8 cellular contexts compared by ENCODE assay signal in the genomic region with DNA sequence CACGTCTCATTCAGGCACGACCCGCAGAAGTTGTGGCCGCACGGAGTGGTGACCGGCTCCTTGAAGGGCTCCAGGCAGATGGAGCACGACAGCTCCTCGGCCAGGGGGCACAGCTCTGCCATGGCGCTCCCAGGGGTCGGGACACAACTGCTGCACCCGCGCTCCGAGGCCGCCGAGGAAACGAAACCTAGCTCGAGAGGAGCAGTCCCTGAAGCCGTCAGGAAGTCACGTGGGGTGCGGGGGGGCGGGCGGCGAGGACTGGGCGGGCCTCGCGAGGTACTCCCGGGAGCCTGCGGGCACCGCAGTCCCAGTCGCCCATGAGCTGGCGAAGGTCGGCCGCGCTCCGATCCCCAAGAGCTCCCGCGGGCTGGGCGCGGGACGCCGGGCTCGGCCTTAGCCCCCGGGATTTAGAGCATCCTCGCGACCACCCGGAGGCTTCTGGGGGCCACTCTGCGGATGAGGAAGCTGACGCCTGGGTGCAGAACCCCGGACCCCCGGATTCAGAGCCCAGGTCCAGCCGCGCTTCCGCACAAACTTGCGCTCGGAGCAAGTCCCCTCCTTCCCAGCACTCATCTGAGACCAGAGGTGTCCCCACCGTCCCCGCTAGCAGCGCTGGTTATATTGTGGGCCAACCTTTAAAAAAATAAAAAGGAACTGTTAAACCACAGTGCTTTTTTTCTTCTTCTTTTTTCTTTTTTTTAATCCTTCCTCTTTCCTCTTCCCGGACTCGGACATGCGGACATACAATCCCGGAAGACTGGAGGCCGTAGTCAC. TPM values are rescaled to one million over a fixed set of nuclear protein-coding genes. Genes with fewer than 3 reads are reported as not detected.
DNase-seq lines count a peak whose midpoint lies in the region; ATAC-seq and TF ChIP-seq lines count a peak whose summit lies in the region.

A gene with protein sequence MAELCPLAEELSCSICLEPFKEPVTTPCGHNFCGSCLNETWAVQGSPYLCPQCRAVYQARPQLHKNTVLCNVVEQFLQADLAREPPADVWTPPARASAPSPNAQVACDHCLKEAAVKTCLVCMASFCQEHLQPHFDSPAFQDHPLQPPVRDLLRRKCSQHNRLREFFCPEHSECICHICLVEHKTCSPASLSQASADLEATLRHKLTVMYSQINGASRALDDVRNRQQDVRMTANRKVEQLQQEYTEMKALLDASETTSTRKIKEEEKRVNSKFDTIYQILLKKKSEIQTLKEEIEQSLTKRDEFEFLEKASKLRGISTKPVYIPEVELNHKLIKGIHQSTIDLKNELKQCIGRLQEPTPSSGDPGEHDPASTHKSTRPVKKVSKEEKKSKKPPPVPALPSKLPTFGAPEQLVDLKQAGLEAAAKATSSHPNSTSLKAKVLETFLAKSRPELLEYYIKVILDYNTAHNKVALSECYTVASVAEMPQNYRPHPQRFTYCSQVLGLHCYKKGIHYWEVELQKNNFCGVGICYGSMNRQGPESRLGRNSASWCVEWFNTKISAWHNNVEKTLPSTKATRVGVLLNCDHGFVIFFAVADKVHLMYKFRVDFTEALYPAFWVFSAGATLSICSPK (minus strand): TSS at position 183 of the 774 bp plus-strand sequence. CDS start 61 bp downstream, at position 122.

- DNase-seq in DMS 273 treated with DMSO at 0.1 percent for 48 hours (lab: John Stamatoyannopoulos, UW), result peak; percentile 50
- peak; percentile 92 for DNase-seq in PC-3
- peak; percentile 86 for DNase-seq in activated T-cell treated with anti-CD3 and anti-CD28 coated beads for 48 hours (ENCODE audit: low read depth)
- no peak for DNase-seq in epithelial cell of proximal tubule (ENCODE audit: low read depth)
- peak; percentile 77 to 85 for DNase-seq in stimulated activated CD8-positive, alpha-beta memory T cell treated with anti-CD3 and anti-CD28 coated beads, Interleukin-4, amount 100 ng/mL, for 4 hours (ENCODE audit: low read depth in 2 of 2, low spot score in 1 of 2)

- peak within 1 kb of the TSS; percentile 59 for H2AFZ ChIP-seq in PC-3 (ENCODE audit: low read length)

- no peaks in the 10 kb centered on the region for H3K9me2 ChIP-seq in PC-3 (replicated peaks; ENCODE audit: low read length)

- CTCF ChIA-PET in PC-3 (lab: Charles Lee), result interaction anchor here (0.6 to 0.8 kb wide), 3 partner anchors 94 to 229 kb away, joined by 3 read pairs; no protein-coding TSS in a partner anchor

- POLR2A ChIA-PET in PC-3 (lab: Charles Lee; ENCODE audit: unreplicated experiment), result interaction anchor here (0.5 to 1.1 kb wide), 14 partner anchors 11 to 1033 kb away, joined by 3 to 15 read pairs (median 5); a partner anchor contains a TSS

- peaks cover 34% of the 10 kb centered on the region for H4K20me1 ChIP-seq in PC-3 (ENCODE audit: low read length)

- peaks cover 9% of the 10 kb centered on the region for H3F3A ChIP-seq in PC-3 (ENCODE audit: low read length, unreplicated experiment)

- H3K27me3 Mint-ChIP-seq in IgD-negative memory B cell, result no peaks in the 10 kb centered on the region

- intact Hi-C loops in PC-3 (cut with micrococcal nuclease), result loop anchor here (1.0 kb wide), 1 partner anchor 26 kb away; no protein-coding TSS in a partner anchor

- H3K36me3 ChIP-seq in PC-3 (ENCODE audit: low read depth, low read length) (peaks cover 6% of the 10 kb centered on the region; the same call in 1 of the 2 replicates), mucosa of rectum (ENCODE audit: control insufficient read depth in 2 of 2, insufficient read depth in 2 of 2, low read length in 2 of 2) (no peaks in the 10 kb centered on the region)

- H3K27ac ChIP-seq in PC-3 (ENCODE audit: low read length), result peak within 1 kb of the TSS; percentile 94
- peak within 1 kb of the TSS; percentile 94 to 95 for H3K27ac ChIP-seq in mucosa of rectum (ENCODE audit: low read depth in 2 of 2, low read length in 2 of 2)

- ATAC-seq in GM21528 (IDR thresholded peaks at IDR 0.05; ENCODE audit: low FRiP score, unreplicated experiment) (peak; percentile 73), PC-3 (peak; percentile 67)

- peaks cover 0 to 8% (median 1%) of the 10 kb centered on the region in 3 donors for H3K9me3 Mint-ChIP-seq in IgD-negative memory B cell

- H3K9ac ChIP-seq in PC-3 (ENCODE audit: low read length) (peak within 1 kb of the TSS; percentile 96), mucosa of rectum (ENCODE audit: low read depth in 1 of 2, low read length in 2 of 2) (peak within 1 kb of the TSS; percentile 94)

- TSS peak; percentile 83 for BruUV-seq in PC-3 (replicated peaks; lab: Mats Ljungman, UMichigan)

- no peaks in the 10 kb centered on the region for H3K27me3 ChIP-seq in PC-3 (ENCODE audit: low read length)
- no peaks in the 10 kb centered on the region for H3K27me3 ChIP-seq in mucosa of rectum (ENCODE audit: control insufficient read depth in 2 of 2, insufficient read depth in 2 of 2, low read length in 2 of 2)

- H3K79me2 ChIP-seq in PC-3 (ENCODE audit: low read length), result peaks cover 61% of the 10 kb centered on the region

- peaks cover 33 to 38% (median 34%) of the 10 kb centered on the region in 3 donors for H3K4me1 Mint-ChIP-seq in IgD-negative memory B cell

- peak within 1 kb of the TSS; percentile 94 for H3K4me2 ChIP-seq in PC-3 (ENCODE audit: low read length)

- H3K9me3 ChIP-seq in PC-3 (ENCODE audit: low read length), result peaks cover 8% of the 10 kb centered on the region; the same call in 1 of the 2 replicates
- H3K9me3 ChIP-seq in mucosa of rectum (ENCODE audit: control insufficient read depth in 2 of 2, low read length in 2 of 2), result no peaks in the 10 kb centered on the region

- TF ChIP-seq CTCF in PC-3 (conservative IDR thresholded peaks at IDR 0.05; ENCODE audit: low read depth, low read length), result no peak
- TF ChIP-seq CTCF in epithelial cell of proximal tubule (conservative IDR thresholded peaks at IDR 0.05; ENCODE audit: low read depth, low read length), result no peak

- peak within 1 kb of the TSS; percentile 88 to 98 (median 96) for H3K4me3 Mint-ChIP-seq in IgD-negative memory B cell

- H3K27ac Mint-ChIP-seq in IgD-negative memory B cell, result peak within 1 kb of the TSS; percentile 85 to 97 (median 94)

- H3K4me1 ChIP-seq in PC-3 (ENCODE audit: insufficient read depth, low read length) (peaks cover 45% of the 10 kb centered on the region), mucosa of rectum (ENCODE audit: control insufficient read depth in 2 of 2, insufficient read depth in 2 of 2, low read length in 2 of 2) (peaks cover 34 to 43% of the 10 kb centered on the region in 2 donors)

- no peaks in the 10 kb centered on the region for H3K36me3 Mint-ChIP-seq in IgD-negative memory B cell

- H3K4me3 ChIP-seq in PC-3 (ENCODE audit: low read length) (peak within 1 kb of the TSS; percentile 87), epithelial cell of proximal tubule (ENCODE audit: low read depth, low read length) (peak within 1 kb of the TSS; percentile 95), mucosa of rectum (ENCODE audit: low read length in 2 of 2) (peak within 1 kb of the TSS; percentile 93 to 96)

RNA-seq across cellular contexts. Expression of the gene that starts here (rescaled TPM):
- 14.0 TPM for polyA plus RNA-seq in IgD-negative memory B cell
- total RNA-seq in PC-3 (2014; rRNA removed) (44.0 and 60.2 TPM in 2 replicates), epithelial cell of proximal tubule (51.7 and 58.1 TPM in 2 replicates)
